ENCODE assay signal across 1 cellular context in the genomic region with DNA sequence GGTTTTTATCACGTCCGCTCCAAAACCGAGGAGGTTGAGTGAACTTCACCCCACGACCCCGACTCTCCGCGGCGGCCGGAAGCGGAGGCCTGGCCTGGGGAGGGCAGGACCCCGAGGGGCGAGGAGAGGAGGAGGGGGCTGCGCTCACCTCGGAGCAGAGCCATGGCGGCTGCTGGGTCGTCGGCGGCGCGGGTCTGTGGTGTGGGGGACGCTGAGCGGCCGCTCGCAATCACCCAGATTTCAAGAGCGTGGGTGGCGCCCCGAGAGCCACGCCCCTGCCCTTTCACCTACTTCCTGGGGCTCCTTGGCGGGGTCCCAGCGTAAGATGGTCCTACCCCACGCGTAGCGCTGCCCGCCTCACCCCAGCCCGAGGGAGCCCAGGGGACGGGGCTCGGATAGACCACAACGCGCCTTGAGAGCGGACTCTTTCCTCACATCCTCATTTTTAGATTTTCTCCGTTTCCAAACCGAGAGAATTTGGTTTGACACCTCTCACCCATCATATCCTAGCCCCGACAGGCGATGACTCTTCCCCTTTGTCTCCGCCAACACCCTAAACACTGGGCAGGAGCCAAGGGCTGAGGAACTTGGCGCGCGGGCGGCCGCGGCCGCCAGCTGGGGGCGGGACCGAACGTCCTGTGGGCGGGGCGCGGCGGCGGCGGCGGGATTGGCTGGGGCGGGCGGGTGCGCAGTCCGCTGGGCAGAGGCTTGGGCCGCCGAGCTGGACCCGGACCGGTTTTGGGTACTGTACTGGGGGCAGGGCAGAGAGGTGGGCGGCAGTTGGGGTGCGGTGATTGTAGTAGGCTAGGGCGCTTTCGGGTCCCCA.
TF ChIP-seq lines count a peak whose summit lies in the region.

A gene with protein sequence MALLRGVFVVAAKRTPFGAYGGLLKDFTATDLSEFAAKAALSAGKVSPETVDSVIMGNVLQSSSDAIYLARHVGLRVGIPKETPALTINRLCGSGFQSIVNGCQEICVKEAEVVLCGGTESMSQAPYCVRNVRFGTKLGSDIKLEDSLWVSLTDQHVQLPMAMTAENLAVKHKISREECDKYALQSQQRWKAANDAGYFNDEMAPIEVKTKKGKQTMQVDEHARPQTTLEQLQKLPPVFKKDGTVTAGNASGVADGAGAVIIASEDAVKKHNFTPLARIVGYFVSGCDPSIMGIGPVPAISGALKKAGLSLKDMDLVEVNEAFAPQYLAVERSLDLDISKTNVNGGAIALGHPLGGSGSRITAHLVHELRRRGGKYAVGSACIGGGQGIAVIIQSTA (minus strand): TSS at position 213 of the 826 bp plus-strand sequence. CDS start 49 bp downstream, at position 164.

TF ChIP-seq in GM12878, 131 proteins besides CTCF, POLR2A, EP300 and RAD21 (continued from another document and continues in another):
- TF ChIP-seq, protein P1, sequence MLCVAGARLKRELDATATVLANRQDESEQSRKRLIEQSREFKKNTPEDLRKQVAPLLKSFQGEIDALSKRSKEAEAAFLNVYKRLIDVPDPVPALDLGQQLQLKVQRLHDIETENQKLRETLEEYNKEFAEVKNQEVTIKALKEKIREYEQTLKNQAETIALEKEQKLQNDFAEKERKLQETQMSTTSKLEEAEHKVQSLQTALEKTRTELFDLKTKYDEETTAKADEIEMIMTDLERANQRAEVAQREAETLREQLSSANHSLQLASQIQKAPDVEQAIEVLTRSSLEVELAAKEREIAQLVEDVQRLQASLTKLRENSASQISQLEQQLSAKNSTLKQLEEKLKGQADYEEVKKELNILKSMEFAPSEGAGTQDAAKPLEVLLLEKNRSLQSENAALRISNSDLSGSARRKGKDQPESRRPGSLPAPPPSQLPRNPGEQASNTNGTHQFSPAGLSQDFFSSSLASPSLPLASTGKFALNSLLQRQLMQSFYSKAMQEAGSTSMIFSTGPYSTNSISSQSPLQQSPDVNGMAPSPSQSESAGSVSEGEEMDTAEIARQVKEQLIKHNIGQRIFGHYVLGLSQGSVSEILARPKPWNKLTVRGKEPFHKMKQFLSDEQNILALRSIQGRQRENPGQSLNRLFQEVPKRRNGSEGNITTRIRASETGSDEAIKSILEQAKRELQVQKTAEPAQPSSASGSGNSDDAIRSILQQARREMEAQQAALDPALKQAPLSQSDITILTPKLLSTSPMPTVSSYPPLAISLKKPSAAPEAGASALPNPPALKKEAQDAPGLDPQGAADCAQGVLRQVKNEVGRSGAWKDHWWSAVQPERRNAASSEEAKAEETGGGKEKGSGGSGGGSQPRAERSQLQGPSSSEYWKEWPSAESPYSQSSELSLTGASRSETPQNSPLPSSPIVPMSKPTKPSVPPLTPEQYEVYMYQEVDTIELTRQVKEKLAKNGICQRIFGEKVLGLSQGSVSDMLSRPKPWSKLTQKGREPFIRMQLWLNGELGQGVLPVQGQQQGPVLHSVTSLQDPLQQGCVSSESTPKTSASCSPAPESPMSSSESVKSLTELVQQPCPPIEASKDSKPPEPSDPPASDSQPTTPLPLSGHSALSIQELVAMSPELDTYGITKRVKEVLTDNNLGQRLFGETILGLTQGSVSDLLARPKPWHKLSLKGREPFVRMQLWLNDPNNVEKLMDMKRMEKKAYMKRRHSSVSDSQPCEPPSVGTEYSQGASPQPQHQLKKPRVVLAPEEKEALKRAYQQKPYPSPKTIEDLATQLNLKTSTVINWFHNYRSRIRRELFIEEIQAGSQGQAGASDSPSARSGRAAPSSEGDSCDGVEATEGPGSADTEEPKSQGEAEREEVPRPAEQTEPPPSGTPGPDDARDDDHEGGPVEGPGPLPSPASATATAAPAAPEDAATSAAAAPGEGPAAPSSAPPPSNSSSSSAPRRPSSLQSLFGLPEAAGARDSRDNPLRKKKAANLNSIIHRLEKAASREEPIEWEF (IDR thresholded peaks at IDR 0.05; ENCODE audit: insufficient replicate concordance, low read depth, low read length) = no peak
- TF ChIP-seq NBN (IDR thresholded peaks at IDR 0.05) = peak; percentile 85
- no peak for TF ChIP-seq SUPT20H (IDR thresholded peaks at IDR 0.05; ENCODE audit: borderline replicate concordance, control insufficient read depth, low read depth, low read length)
- TF ChIP-seq ATF7 (IDR thresholded peaks at IDR 0.05; ENCODE audit: low read depth) = peak; percentile 64
- TF ChIP-seq, protein P2, sequence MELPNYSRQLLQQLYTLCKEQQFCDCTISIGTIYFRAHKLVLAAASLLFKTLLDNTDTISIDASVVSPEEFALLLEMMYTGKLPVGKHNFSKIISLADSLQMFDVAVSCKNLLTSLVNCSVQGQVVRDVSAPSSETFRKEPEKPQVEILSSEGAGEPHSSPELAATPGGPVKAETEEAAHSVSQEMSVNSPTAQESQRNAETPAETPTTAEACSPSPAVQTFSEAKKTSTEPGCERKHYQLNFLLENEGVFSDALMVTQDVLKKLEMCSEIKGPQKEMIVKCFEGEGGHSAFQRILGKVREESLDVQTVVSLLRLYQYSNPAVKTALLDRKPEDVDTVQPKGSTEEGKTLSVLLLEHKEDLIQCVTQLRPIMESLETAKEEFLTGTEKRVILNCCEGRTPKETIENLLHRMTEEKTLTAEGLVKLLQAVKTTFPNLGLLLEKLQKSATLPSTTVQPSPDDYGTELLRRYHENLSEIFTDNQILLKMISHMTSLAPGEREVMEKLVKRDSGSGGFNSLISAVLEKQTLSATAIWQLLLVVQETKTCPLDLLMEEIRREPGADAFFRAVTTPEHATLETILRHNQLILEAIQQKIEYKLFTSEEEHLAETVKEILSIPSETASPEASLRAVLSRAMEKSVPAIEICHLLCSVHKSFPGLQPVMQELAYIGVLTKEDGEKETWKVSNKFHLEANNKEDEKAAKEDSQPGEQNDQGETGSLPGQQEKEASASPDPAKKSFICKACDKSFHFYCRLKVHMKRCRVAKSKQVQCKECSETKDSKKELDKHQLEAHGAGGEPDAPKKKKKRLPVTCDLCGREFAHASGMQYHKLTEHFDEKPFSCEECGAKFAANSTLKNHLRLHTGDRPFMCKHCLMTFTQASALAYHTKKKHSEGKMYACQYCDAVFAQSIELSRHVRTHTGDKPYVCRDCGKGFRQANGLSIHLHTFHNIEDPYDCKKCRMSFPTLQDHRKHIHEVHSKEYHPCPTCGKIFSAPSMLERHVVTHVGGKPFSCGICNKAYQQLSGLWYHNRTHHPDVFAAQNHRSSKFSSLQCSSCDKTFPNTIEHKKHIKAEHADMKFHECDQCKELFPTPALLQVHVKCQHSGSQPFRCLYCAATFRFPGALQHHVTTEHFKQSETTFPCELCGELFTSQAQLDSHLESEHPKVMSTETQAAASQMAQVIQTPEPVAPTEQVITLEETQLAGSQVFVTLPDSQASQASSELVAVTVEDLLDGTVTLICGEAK (IDR thresholded peaks at IDR 0.05; ENCODE audit: borderline replicate concordance) = no peak
- no peak for TF ChIP-seq FOS (IDR thresholded peaks at IDR 0.05; ENCODE audit: borderline replicate concordance, extremely low read depth, insufficient read length)
- peak; percentile 90 for TF ChIP-seq GATAD2B (conservative IDR thresholded peaks at IDR 0.05; ENCODE audit: low read depth)
- TF ChIP-seq JUND (IDR thresholded peaks at IDR 0.05; ENCODE audit: low read depth, low read length) = no peak
- TF ChIP-seq MEF2B (IDR thresholded peaks at IDR 0.05; ENCODE audit: partially characterized antibody, poor library complexity, severe bottlenecking) = peak; percentile 47
- TF ChIP-seq BCL11A (IDR thresholded peaks at IDR 0.05; ENCODE audit: low read depth, low read length) = no peak
- TF ChIP-seq SMAD1 (IDR thresholded peaks at IDR 0.05; ENCODE audit: low read depth, partially characterized antibody) = no peak
- TF ChIP-seq, protein P3, sequence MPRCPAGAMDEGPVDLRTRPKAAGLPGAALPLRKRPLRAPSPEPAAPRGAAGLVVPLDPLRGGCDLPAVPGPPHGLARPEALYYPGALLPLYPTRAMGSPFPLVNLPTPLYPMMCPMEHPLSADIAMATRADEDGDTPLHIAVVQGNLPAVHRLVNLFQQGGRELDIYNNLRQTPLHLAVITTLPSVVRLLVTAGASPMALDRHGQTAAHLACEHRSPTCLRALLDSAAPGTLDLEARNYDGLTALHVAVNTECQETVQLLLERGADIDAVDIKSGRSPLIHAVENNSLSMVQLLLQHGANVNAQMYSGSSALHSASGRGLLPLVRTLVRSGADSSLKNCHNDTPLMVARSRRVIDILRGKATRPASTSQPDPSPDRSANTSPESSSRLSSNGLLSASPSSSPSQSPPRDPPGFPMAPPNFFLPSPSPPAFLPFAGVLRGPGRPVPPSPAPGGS (IDR thresholded peaks at IDR 0.05; ENCODE audit: borderline replicate concordance, insufficient read depth, low read depth, low read length, poor library complexity, severe bottlenecking) = no peak
- no peak for TF ChIP-seq EZH2 (IDR thresholded peaks at IDR 0.05; ENCODE audit: borderline replicate concordance, control insufficient read depth, low read depth, low read length)
- TF ChIP-seq HCFC1 (IDR thresholded peaks at IDR 0.05; ENCODE audit: low read length) = no peak
- TF ChIP-seq SP1 (IDR thresholded peaks at IDR 0.05; ENCODE audit: low read depth, low read length) = peak; percentile 30
- TF ChIP-seq MYB (IDR thresholded peaks at IDR 0.05; ENCODE audit: borderline replicate concordance, low read depth, low read length) = no peak
- peak; percentile 76 to 87 for TF ChIP-seq IKZF2 (IDR thresholded peaks at IDR 0.05)
- no peak for TF ChIP-seq CBX3 (IDR thresholded peaks at IDR 0.05; ENCODE audit: borderline replicate concordance, low read depth)
- TF ChIP-seq NFXL1 (IDR thresholded peaks at IDR 0.05; ENCODE audit: borderline replicate concordance) = no peak
- TF ChIP-seq CEBPB (IDR thresholded peaks at IDR 0.05; ENCODE audit: borderline replicate concordance in 1 of 2, low read depth in 2 of 2, low read length in 2 of 2) = no peak
- no peak for TF ChIP-seq TARDBP (IDR thresholded peaks at IDR 0.05; ENCODE audit: borderline replicate concordance)
- no peak for TF ChIP-seq HDAC2 (IDR thresholded peaks at IDR 0.05)
- TF ChIP-seq, protein P4, sequence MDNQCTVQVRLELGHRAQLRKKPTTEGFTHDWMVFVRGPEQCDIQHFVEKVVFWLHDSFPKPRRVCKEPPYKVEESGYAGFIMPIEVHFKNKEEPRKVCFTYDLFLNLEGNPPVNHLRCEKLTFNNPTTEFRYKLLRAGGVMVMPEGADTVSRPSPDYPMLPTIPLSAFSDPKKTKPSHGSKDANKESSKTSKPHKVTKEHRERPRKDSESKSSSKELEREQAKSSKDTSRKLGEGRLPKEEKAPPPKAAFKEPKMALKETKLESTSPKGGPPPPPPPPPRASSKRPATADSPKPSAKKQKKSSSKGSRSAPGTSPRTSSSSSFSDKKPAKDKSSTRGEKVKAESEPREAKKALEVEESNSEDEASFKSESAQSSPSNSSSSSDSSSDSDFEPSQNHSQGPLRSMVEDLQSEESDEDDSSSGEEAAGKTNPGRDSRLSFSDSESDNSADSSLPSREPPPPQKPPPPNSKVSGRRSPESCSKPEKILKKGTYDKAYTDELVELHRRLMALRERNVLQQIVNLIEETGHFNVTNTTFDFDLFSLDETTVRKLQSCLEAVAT (IDR thresholded peaks at IDR 0.05) = no peak
- TF ChIP-seq RELA (IDR thresholded peaks at IDR 0.05; ENCODE audit: borderline replicate concordance, partially characterized antibody) = no peak
- no peak for TF ChIP-seq GABPA (IDR thresholded peaks at IDR 0.05; ENCODE audit: low read depth)
- peak; percentile 61 for TF ChIP-seq MXI1 (IDR thresholded peaks at IDR 0.05; ENCODE audit: low read depth, low read length)
- peak; percentile 16 to 94 for TF ChIP-seq EGR1 (IDR thresholded peaks at IDR 0.05; ENCODE audit: borderline replicate concordance in 1 of 2, low read depth in 2 of 2, low read length in 2 of 2)
- TF ChIP-seq, protein P5, sequence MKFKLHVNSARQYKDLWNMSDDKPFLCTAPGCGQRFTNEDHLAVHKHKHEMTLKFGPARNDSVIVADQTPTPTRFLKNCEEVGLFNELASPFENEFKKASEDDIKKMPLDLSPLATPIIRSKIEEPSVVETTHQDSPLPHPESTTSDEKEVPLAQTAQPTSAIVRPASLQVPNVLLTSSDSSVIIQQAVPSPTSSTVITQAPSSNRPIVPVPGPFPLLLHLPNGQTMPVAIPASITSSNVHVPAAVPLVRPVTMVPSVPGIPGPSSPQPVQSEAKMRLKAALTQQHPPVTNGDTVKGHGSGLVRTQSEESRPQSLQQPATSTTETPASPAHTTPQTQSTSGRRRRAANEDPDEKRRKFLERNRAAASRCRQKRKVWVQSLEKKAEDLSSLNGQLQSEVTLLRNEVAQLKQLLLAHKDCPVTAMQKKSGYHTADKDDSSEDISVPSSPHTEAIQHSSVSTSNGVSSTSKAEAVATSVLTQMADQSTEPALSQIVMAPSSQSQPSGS (IDR thresholded peaks at IDR 0.05; ENCODE audit: low read length) = no peak
- TF ChIP-seq LARP7 (IDR thresholded peaks at IDR 0.05) = peak; percentile 20; the same call in 1 of the 2 replicates
- peak; percentile 92 for TF ChIP-seq IKZF1 (conservative IDR thresholded peaks at IDR 0.05)
- TF ChIP-seq, protein P6, sequence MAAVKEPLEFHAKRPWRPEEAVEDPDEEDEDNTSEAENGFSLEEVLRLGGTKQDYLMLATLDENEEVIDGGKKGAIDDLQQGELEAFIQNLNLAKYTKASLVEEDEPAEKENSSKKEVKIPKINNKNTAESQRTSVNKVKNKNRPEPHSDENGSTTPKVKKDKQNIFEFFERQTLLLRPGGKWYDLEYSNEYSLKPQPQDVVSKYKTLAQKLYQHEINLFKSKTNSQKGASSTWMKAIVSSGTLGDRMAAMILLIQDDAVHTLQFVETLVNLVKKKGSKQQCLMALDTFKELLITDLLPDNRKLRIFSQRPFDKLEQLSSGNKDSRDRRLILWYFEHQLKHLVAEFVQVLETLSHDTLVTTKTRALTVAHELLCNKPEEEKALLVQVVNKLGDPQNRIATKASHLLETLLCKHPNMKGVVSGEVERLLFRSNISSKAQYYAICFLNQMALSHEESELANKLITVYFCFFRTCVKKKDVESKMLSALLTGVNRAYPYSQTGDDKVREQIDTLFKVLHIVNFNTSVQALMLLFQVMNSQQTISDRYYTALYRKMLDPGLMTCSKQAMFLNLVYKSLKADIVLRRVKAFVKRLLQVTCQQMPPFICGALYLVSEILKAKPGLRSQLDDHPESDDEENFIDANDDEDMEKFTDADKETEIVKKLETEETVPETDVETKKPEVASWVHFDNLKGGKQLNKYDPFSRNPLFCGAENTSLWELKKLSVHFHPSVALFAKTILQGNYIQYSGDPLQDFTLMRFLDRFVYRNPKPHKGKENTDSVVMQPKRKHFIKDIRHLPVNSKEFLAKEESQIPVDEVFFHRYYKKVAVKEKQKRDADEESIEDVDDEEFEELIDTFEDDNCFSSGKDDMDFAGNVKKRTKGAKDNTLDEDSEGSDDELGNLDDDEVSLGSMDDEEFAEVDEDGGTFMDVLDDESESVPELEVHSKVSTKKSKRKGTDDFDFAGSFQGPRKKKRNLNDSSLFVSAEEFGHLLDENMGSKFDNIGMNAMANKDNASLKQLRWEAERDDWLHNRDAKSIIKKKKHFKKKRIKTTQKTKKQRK (IDR thresholded peaks at IDR 0.05; ENCODE audit: low read depth, low read length) = no peak
- peak; percentile 24; the same call in 1 of the 2 replicates for TF ChIP-seq TBL1XR1 (IDR thresholded peaks at IDR 0.05; ENCODE audit: low read depth, low read length)
- TF ChIP-seq CHD4 (IDR thresholded peaks at IDR 0.05) = no peak
- TF ChIP-seq TAF1 (IDR thresholded peaks at IDR 0.05; ENCODE audit: borderline replicate concordance, low read depth, low read length) = peak; percentile 63
- TF ChIP-seq, protein P7, sequence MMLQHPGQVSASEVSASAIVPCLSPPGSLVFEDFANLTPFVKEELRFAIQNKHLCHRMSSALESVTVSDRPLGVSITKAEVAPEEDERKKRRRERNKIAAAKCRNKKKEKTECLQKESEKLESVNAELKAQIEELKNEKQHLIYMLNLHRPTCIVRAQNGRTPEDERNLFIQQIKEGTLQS (IDR thresholded peaks at IDR 0.05; ENCODE audit: borderline replicate concordance, extremely low read depth, low read depth, low read length) = no peak
